8 cellular contexts compared by ENCODE assay signal in genomic region chr7:130490888-130491771, GRCh38. TPM values are rescaled to one million over a fixed set of nuclear protein-coding genes. Genes with fewer than 3 reads are reported as not detected.
DNase-seq lines count a peak whose midpoint lies in the region; TF ChIP-seq lines count a peak whose summit lies in the region.

No MANE protein-coding gene starts in this region.

- no peak overlapping the region for H3K9ac ChIP-seq in GM23248

- peak; percentile 52; the same call in 1 of the 2 replicates for TF ChIP-seq CTCF in A673 (conservative IDR thresholded peaks at IDR 0.05; ENCODE audit: low read depth, low read length)
- TF ChIP-seq CTCF in ovary (IDR thresholded peaks at IDR 0.05), result peak; percentile 43 to 63 (median 57)

- no peak for TF ChIP-seq POLR2A in ovary (IDR thresholded peaks at IDR 0.05)

- DNase-seq in A673 (ENCODE audit: low spot score) (no peak), GM23248 (peak; percentile 66), globus pallidus (ENCODE audit: low spot score) (peak; percentile 50), ovary (peak; percentile 41 to 80 (median 72)), middle frontal gyrus (ENCODE audit: extremely low spot score, low spot score) (no peak), NCI-H1930 (lab: John Stamatoyannopoulos, UW) (no peak), SHP77 (lab: John Stamatoyannopoulos, UW) (no peak)
- DNase-seq in activated naive CD4-positive, alpha-beta T cell treated with Interleukin-2 at 50 U/mL for 16 hours, result peak; percentile 22

- H3K27me3 ChIP-seq in A673 (replicated peaks; ENCODE audit: insufficient read depth, low read depth, low read length, poor library complexity) (no peaks in the 10 kb centered on the region), GM23248 (replicated peaks; ENCODE audit: insufficient read depth) (no peaks in the 10 kb centered on the region; the same call in 1 of the 2 replicates), ovary (no peaks in the 10 kb centered on the region)

- no TSS peak for BruUV-seq in A673 (replicated peaks; lab: Mats Ljungman, UMichigan)

- H3K4me3 ChIP-seq in A673 (ENCODE audit: low read depth, low read length, poor library complexity, severe bottlenecking) (peak overlapping the region; percentile 56), GM23248 (peak overlapping the region; percentile 63), ovary (peak overlapping the region; percentile 38)

- CTCF ChIA-PET in A673 (lab: Charles Lee), result no interaction called here

- 32 to 62% methylated on average over 59 to 61 of the region's 61 CpGs for WGBS in GM23248 (ENCODE audit: low coverage in 1 of 2, low lambda C conversion rate in 2 of 2, missing lambda C conversion rate in 2 of 2), 2 experiments
- 45 to 60% (median 55%) methylated on average over 61 of the region's 61 CpGs for WGBS in ovary, 3 donors

- peak overlapping the region; percentile 71 for H2AFZ ChIP-seq in GM23248

- no peaks in the 10 kb centered on the region for H3K9me3 ChIP-seq in A673 (ENCODE audit: low read depth, low read length, poor library complexity, severe bottlenecking)
- no peaks in the 10 kb centered on the region for H3K9me3 ChIP-seq in GM23248 (ENCODE audit: low read depth)
- no peaks in the 10 kb centered on the region for H3K9me3 ChIP-seq in ovary

- in situ Hi-C loops in GM23248 (cut with MboI), result no loop called here

- H3K36me3 ChIP-seq in A673 (ENCODE audit: insufficient read depth, low read length, poor library complexity, severe bottlenecking) (no peaks in the 10 kb centered on the region), GM23248 (ENCODE audit: low read depth) (no peaks in the 10 kb centered on the region), ovary (no peaks in the 10 kb centered on the region)

- H3K9me2 ChIP-seq in GM23248 (ENCODE audit: insufficient read depth), result no peaks in the 10 kb centered on the region

- no peak for TF ChIP-seq EP300 in ovary (IDR thresholded peaks at IDR 0.05)

- POLR2A ChIA-PET in A673 (lab: Charles Lee; ENCODE audit: low non-redundant PET), result no interaction called here

- intact Hi-C loops in A673 (cut with micrococcal nuclease; ENCODE audit: unreplicated experiment) (loop anchor here (5.0 to 10.0 kb wide), 3 partner anchors 214 to 416 kb away; partner anchors contain the start of gene KLHDC10), ovary (cut with DNase I) (loop anchor here in 3 of 4 donors (5.0 to 10.0 kb wide), 3 partner anchors 214 to 419 kb away; partner anchors contain the start of gene KLHDC10 (in 1 of the 3))

- H4K20me1 ChIP-seq in GM23248 (ENCODE audit: insufficient read depth), result no peaks in the 10 kb centered on the region

- peak overlapping the region; percentile 88 for H3K4me2 ChIP-seq in GM23248 (ENCODE audit: unreplicated experiment)

- H3F3A ChIP-seq in GM23248 (ENCODE audit: insufficient read depth), result no peaks in the 10 kb centered on the region

- H3K79me2 ChIP-seq in GM23248 (ENCODE audit: insufficient read depth), result no peaks in the 10 kb centered on the region

- H3K4me1 ChIP-seq in A673 (ENCODE audit: insufficient read depth, low read length, poor library complexity, severe bottlenecking), result peaks cover 3% of the 10 kb centered on the region
- no peaks in the 10 kb centered on the region for H3K4me1 ChIP-seq in GM23248 (ENCODE audit: insufficient read depth)
- peaks cover 4% of the 10 kb centered on the region for H3K4me1 ChIP-seq in ovary (ENCODE audit: insufficient read depth)

- no peak overlapping the region for H3K27ac ChIP-seq in A673 (ENCODE audit: low read depth, low read length, poor library complexity, severe bottlenecking)
- H3K27ac ChIP-seq in GM23248, result no peak overlapping the region
- peak overlapping the region; percentile 27 to 28 for H3K27ac ChIP-seq in ovary

RNA-seq across cellular contexts. Expression of gene MEST, which starts 0.8 kb away (rescaled TPM):
- total RNA-seq in A673 (2021), result 34.9 and 37.4 TPM in 2 replicates
- total RNA-seq in GM23248 (2014; rRNA removed; shearing (Covaris generic)), result 7.5 and 12.6 TPM in 2 replicates
- 8.5 and 9.1 TPM in 2 replicates for polyA plus RNA-seq in GM23248 (2016; fragmentation: Nextera tagmentation; extraction: Ambion mirVana)
- 10 to 100 TPM; 16.2 to 64.5 (median 35.5) TPM for total RNA-seq in ovary
- 10 to 100 TPM; 19.3 to 38.7 TPM for polyA plus RNA-seq in ovary

RNA-seq across cellular contexts. Expression of gene CEP41, which starts 50.3 kb away (rescaled TPM):
- 25.0 and 25.7 TPM in 2 replicates for total RNA-seq in A673 (2021)
- total RNA-seq in GM23248 (2014; rRNA removed; shearing (Covaris generic)), result 8.1 and 18.3 TPM in 2 replicates
- polyA plus RNA-seq in GM23248 (2016; fragmentation: Nextera tagmentation; extraction: Ambion mirVana), result 32.3 and 33.9 TPM in 2 replicates
- total RNA-seq in ovary, result 10 to 100 TPM in 5 of 7 donors, 1 to 10 TPM in 2; 1.8 to 21.3 (median 10.5) TPM
- 10 to 100 TPM in 1 of 2 donors, 1 to 10 TPM in 1; 4.7 to 15.3 TPM for polyA plus RNA-seq in ovary

Comparison
In these comparisons a context has a peak if more than half of its experiments do, and no peak if none do; other contexts are left out.
1. DNase-seq: peak in GM23248 (single experiment), activated naive CD4-positive, alpha-beta T cell treated with Interleukin-2 at 50 U/mL for 16 hours (single experiment), globus pallidus (single experiment) and ovary (5 of 5); none in A673 (single experiment), middle frontal gyrus (single experiment), NCI-H1930 (0 of 2) and SHP77 (0 of 2).
2. H3K27ac ChIP-seq: peak in ovary (2 of 2); none in A673 (single experiment) and GM23248 (single experiment).
3. Peak in every context shown above with its lines, with median percentiles within 50 percentile points of each other: H3K4me3 ChIP-seq.